Comparison of ENCODE assay signal across 14 cellular contexts in genomic region chr4:40953253-40954118, GRCh38.
DNase-seq lines count a peak whose midpoint lies in the region; ATAC-seq and TF ChIP-seq lines count a peak whose summit lies in the region.
"Had no signal": no experiment of that assay in that cellular context is flagged by ENCODE, and none has a peak within 500 bp of the region (broad histone marks: within the 10 kb centered on the region; RNA-seq: fewer than 3 reads in every experiment).

No MANE protein-coding gene starts in this region.

- peak overlapping the region; percentile 30 for H3K27ac Mint-ChIP-seq in Caco-2 (ENCODE audit: unreplicated experiment)
- no peak overlapping the region for H3K27ac Mint-ChIP-seq in CD4-positive, alpha-beta memory T cell
- H3K27ac Mint-ChIP-seq: CD8-positive, alpha-beta T cell; type B pancreatic cell had no signal

- no peaks in the 10 kb centered on the region for H3K27me3 ChIP-seq in Caco-2 (replicated peaks; ENCODE audit: control insufficient read depth, insufficient read depth, low read length)
- no peaks in the 10 kb centered on the region for H3K27me3 ChIP-seq in colonic mucosa
- H3K27me3 ChIP-seq in left lung = no peaks in the 10 kb centered on the region
- H3K27me3 ChIP-seq in CD4-positive, alpha-beta memory T cell (ENCODE audit: insufficient read depth, low read length) = no peaks in the 10 kb centered on the region

- no peak for ATAC-seq in left lung
- ATAC-seq in HG02840 (IDR thresholded peaks at IDR 0.05; ENCODE audit: low FRiP score, unreplicated experiment) = no peak
- no peak for ATAC-seq in GM19455 (IDR thresholded peaks at IDR 0.05; ENCODE audit: unreplicated experiment)
- ATAC-seq: CD8-positive, alpha-beta T cell had no signal

- CTCF ChIA-PET in Caco-2 (lab: Charles Lee) = no interaction called here
- CTCF ChIA-PET in CD4-positive, alpha-beta memory T cell (lab: Charles Lee; ENCODE audit: partially characterized antibody) = no interaction called here

- H3K4me1 ChIP-seq in Caco-2 = no peaks in the 10 kb centered on the region
- H3K4me1 ChIP-seq in colonic mucosa = no peaks in the 10 kb centered on the region
- H3K4me1 ChIP-seq in left lung = peaks cover 11 to 12% of the 10 kb centered on the region in 2 donors
- no peaks in the 10 kb centered on the region for H3K4me1 ChIP-seq in CD4-positive, alpha-beta memory T cell (ENCODE audit: insufficient read depth, low read length)

- no peak overlapping the region for H3K4me3 Mint-ChIP-seq in Caco-2 (ENCODE audit: unreplicated experiment)
- H3K4me3 Mint-ChIP-seq in CD4-positive, alpha-beta memory T cell = no peak overlapping the region
- H3K4me3 Mint-ChIP-seq: CD8-positive, alpha-beta T cell; type B pancreatic cell had no signal

- intact Hi-C loops in Caco-2 (cut with micrococcal nuclease; ENCODE audit: unreplicated experiment) (no loop called here), colonic mucosa (cut with DNase I) (no loop called here), left lung (cut with DNase I) (no loop called here)
- intact Hi-C loops in CD4-positive, alpha-beta memory T cell (cut with micrococcal nuclease) = no loop called here

- POLR2A ChIA-PET in Caco-2 (lab: Charles Lee) = no interaction called here
- POLR2A ChIA-PET in CD4-positive, alpha-beta memory T cell (lab: Charles Lee; ENCODE audit: partially characterized antibody) = no interaction called here

- H3K9me3 ChIP-seq in Caco-2 (no peaks in the 10 kb centered on the region), colonic mucosa (no peaks in the 10 kb centered on the region), left lung (no peaks in the 10 kb centered on the region)
- H3K9me3 ChIP-seq in CD4-positive, alpha-beta memory T cell (ENCODE audit: control insufficient read depth in 1 of 2, low read length in 2 of 2) = no peaks in the 10 kb centered on the region

- H3K27ac ChIP-seq in colonic mucosa = peak overlapping the region; percentile 9
- peak overlapping the region; percentile 37 to 53 for H3K27ac ChIP-seq in left lung
- peak overlapping the region in 16 of 21 experiments; percentile 8 to 71 (median 50) for H3K27ac ChIP-seq in skin epidermis
- H3K27ac ChIP-seq in CD4-positive, alpha-beta memory T cell (ENCODE audit: low read depth, low read length) = no peak overlapping the region

- H3K9ac ChIP-seq in colonic mucosa (ENCODE audit: low read depth in 2 of 2, low read length in 2 of 2) = no peak overlapping the region

- H3K4me3 ChIP-seq in Caco-2 (ENCODE audit: low read depth, low read length) = no peak overlapping the region
- H3K4me3 ChIP-seq in colonic mucosa = no peak overlapping the region
- H3K4me3 ChIP-seq in left lung = no peak overlapping the region
- H3K4me3 ChIP-seq in skin epidermis = no peak overlapping the region
- no peak overlapping the region for H3K4me3 ChIP-seq in CD4-positive, alpha-beta memory T cell (ENCODE audit: low read length in 2 of 2)

- H3K27me3 Mint-ChIP-seq in Caco-2 (ENCODE audit: insufficient read depth, unreplicated experiment) = no peaks in the 10 kb centered on the region
- peaks cover 0 to 4% of the 10 kb centered on the region in 2 donors for H3K27me3 Mint-ChIP-seq in CD4-positive, alpha-beta memory T cell
- H3K27me3 Mint-ChIP-seq: type B pancreatic cell had no signal

- no peak for TF ChIP-seq CTCF in Caco-2 (IDR thresholded peaks at IDR 0.05; ENCODE audit: insufficient read depth in 1 of 2, low read depth in 1 of 2, low read length in 1 of 2, severe bottlenecking in 1 of 2, unreplicated experiment in 1 of 2)
- TF ChIP-seq CTCF in colonic mucosa (IDR thresholded peaks at IDR 0.05) = no peak
- TF ChIP-seq CTCF in left lung (IDR thresholded peaks at IDR 0.05) = no peak

- DNase-seq in Caco-2 (no peak), colonic mucosa (no peak), left lung (no peak), NCI-H510A (lab: John Stamatoyannopoulos, UW) (no peak)
- no peak for DNase-seq in CD4-positive, alpha-beta memory T cell
- DNase-seq: CD8-positive, alpha-beta T cell; naive B cell; NCI-H1417; OCI-M1; stimulated activated CD4-positive, alpha-beta T cell treated with anti-CD3 and anti-CD28 coated beads, Interleukin-4, amount 100 ng/mL, for 1 hour had no signal

- H3K9me3 Mint-ChIP-seq in Caco-2 (ENCODE audit: unreplicated experiment) = no peaks in the 10 kb centered on the region
- no peaks in the 10 kb centered on the region for H3K9me3 Mint-ChIP-seq in CD4-positive, alpha-beta memory T cell
- H3K9me3 Mint-ChIP-seq: CD8-positive, alpha-beta T cell; naive B cell; type B pancreatic cell had no signal

- H3K36me3 Mint-ChIP-seq in Caco-2 (ENCODE audit: insufficient read depth, unreplicated experiment) = peaks cover 49% of the 10 kb centered on the region
- no peaks in the 10 kb centered on the region for H3K36me3 Mint-ChIP-seq in CD4-positive, alpha-beta memory T cell
- H3K36me3 Mint-ChIP-seq: CD8-positive, alpha-beta T cell; naive B cell; type B pancreatic cell had no signal

- no peaks in the 10 kb centered on the region for H3K4me1 Mint-ChIP-seq in Caco-2 (ENCODE audit: low read depth, unreplicated experiment)
- H3K4me1 Mint-ChIP-seq in CD4-positive, alpha-beta memory T cell = no peaks in the 10 kb centered on the region

- no TSS peak for BruUV-seq in Caco-2 (replicated peaks; lab: Mats Ljungman, UMichigan)

- 0 out of 2 replicates have a peak, but pooled peaks cover 1% of the 10 kb centered on the region for H3K36me3 ChIP-seq in Caco-2 (ENCODE audit: control insufficient read depth, insufficient read depth, low read length)
- no peaks in the 10 kb centered on the region for H3K36me3 ChIP-seq in colonic mucosa
- H3K36me3 ChIP-seq in left lung = no peaks in the 10 kb centered on the region
- H3K36me3 ChIP-seq in CD4-positive, alpha-beta memory T cell (ENCODE audit: insufficient read depth, low read length) = no peaks in the 10 kb centered on the region
